ENCODE assay signal across 8 cellular contexts in the genomic region with DNA sequence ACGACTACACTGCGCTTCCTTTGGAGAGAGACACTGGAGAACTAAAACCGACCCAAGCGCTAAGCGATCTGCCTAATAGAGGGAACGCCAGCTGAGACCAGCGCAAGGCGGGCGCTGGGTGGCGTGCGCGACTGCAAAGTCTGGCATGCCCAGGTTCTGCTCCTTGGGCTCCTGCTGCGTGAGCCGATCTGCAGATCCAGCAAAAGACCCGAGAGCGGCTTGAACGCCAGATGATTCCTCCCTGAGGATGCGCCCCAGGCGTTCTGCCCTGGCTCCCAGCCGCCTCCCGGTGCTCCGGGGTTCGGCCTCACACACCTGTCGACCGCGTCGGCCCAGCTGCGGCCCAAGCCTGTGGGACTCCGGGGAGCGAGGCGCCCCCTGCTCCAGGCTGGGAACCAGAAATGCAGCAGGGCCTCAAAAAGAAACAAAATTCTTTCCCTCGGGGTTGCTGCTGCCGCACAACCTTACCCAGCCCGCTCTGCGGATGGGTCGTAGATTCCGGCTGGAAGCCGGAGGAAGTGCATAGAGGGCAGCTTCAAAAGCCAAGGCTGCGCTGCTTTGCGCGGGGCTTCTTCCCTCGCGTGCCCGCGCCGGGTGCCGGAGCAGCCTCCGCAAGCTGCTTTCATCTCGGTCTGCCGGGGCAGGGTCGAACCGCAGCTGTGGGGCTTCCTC. TPM values are rescaled to one million over a fixed set of nuclear protein-coding genes. Genes with fewer than 3 reads are reported as not detected.
A peak's percentile ranks its signal among the peaks of the same experiment; 100 is the strongest.
DNase-seq lines count a peak whose midpoint lies in the region; ATAC-seq, FAIRE-seq and TF ChIP-seq lines count a peak whose summit lies in the region.

No MANE protein-coding gene starts in this region.

- peak overlapping the region; percentile 81 for H3K4me3 Mint-ChIP-seq in T-helper 1 cell treated with Interleukin-12 subunit alpha and Interleukin-12 subunit beta and Interleukin-4 antibody, amounts not matched to agents 30 μg/mL and 1 μg/mL, for 36 hours
- H3K4me3 Mint-ChIP-seq in brain, result peak overlapping the region; percentile 87 to 89 (median 88)

- DNase-seq in GM13976 (ENCODE audit: low spot score) (peak; percentile 77), NCI-H1105 treated with DMSO at 0.1 percent for 48 hours (lab: John Stamatoyannopoulos, UW) (peak; percentile 86), iPS-NIHi7 (ENCODE audit: extremely low spot score) (peak; percentile 85), smooth muscle cell of the brain vasculature (ENCODE audit: low read depth, low spot score) (peak; percentile 21), urothelium cell line (ENCODE audit: low spot score) (no peak)

- H3K27ac Mint-ChIP-seq in T-helper 1 cell treated with Interleukin-12 subunit alpha and Interleukin-12 subunit beta and Interleukin-4 antibody, amounts not matched to agents 30 μg/mL and 1 μg/mL, for 36 hours, result no peak overlapping the region
- peak overlapping the region in 1 of 5 experiments; percentile 77 for H3K27ac Mint-ChIP-seq in brain

- in situ Hi-C loops in GM13976 (cut with MboI; ENCODE audit: low sequenced_read_pairs, unreplicated experiment), result no loop called here

- peaks cover 2% of the 10 kb centered on the region for H3K36me3 Mint-ChIP-seq in T-helper 1 cell treated with Interleukin-12 subunit alpha and Interleukin-12 subunit beta and Interleukin-4 antibody, amounts not matched to agents 30 μg/mL and 1 μg/mL, for 36 hours (ENCODE audit: low read depth)
- no peaks in the 10 kb centered on the region for H3K36me3 Mint-ChIP-seq in brain

- peak; percentile 94 for ATAC-seq in HG02678 (IDR thresholded peaks at IDR 0.05; ENCODE audit: unreplicated experiment)

- H3K9me3 Mint-ChIP-seq in T-helper 1 cell treated with Interleukin-12 subunit alpha and Interleukin-12 subunit beta and Interleukin-4 antibody, amounts not matched to agents 30 μg/mL and 1 μg/mL, for 36 hours, result no peaks in the 10 kb centered on the region
- H3K9me3 Mint-ChIP-seq in brain, result peaks cover 0 to 10% (median 0%) of the 10 kb centered on the region in 5 experiments

- H3K4me1 Mint-ChIP-seq in T-helper 1 cell treated with Interleukin-12 subunit alpha and Interleukin-12 subunit beta and Interleukin-4 antibody, amounts not matched to agents 30 μg/mL and 1 μg/mL, for 36 hours (ENCODE audit: low read depth), result peaks cover 21% of the 10 kb centered on the region
- H3K4me1 Mint-ChIP-seq in brain, result peaks cover 26% of the 10 kb centered on the region

- H3K27me3 Mint-ChIP-seq in T-helper 1 cell treated with Interleukin-12 subunit alpha and Interleukin-12 subunit beta and Interleukin-4 antibody, amounts not matched to agents 30 μg/mL and 1 μg/mL, for 36 hours (ENCODE audit: low read depth), result peaks cover 83% of the 10 kb centered on the region
- H3K27me3 Mint-ChIP-seq in brain, result peaks cover 89% of the 10 kb centered on the region

- FAIRE-seq in urothelium cell line (lab: Jason Lieb, UNC), result no peak

- TF ChIP-seq CTCF in GM13976 (IDR thresholded peaks at IDR 0.05; ENCODE audit: borderline replicate concordance, control extremely low read depth, extremely low read depth, insufficient read depth, missing control alignments) (peak; percentile 81), brain (conservative IDR thresholded peaks at IDR 0.05) (peak; percentile 63 to 67)

RNA-seq across cellular contexts. Expression of gene PRDM13, which starts 17.9 kb away (rescaled TPM):
- 2.5 TPM for polyA plus RNA-seq in brain (ENCODE audit: insufficient read depth, low read depth, low replicate concordance)

RNA-seq across cellular contexts. Expression of gene CCNC, which starts 20.3 kb away (rescaled TPM):
- 18.6 TPM for polyA plus RNA-seq in brain (ENCODE audit: insufficient read depth, low read depth, low replicate concordance)
